ENCODE assay signal across 8 cellular contexts in genomic region chr17:40219073-40219860, GRCh38. TPM values are rescaled to one million over a fixed set of nuclear protein-coding genes. Genes with fewer than 3 reads are reported as not detected.
DNase-seq lines count a peak whose midpoint lies in the region; ATAC-seq and TF ChIP-seq lines count a peak whose summit lies in the region.

WIPF2 (plus strand) TSS chr17:40219304; CDS start chr17:40256460, 37,156 bp downstream.

- DNase-seq in AG09319 (ENCODE audit: extremely low read depth, low read depth) (peak; percentile 88), NCI-H460 (ENCODE audit: extremely low read depth, low read depth) (peak; percentile 97), cerebellum (ENCODE audit: low spot score) (peak; percentile 95), kidney epithelial cell (ENCODE audit: low read depth) (peak; percentile 79)
- peak; percentile 98 for DNase-seq in activated CD4-positive, CD25-positive, alpha-beta regulatory T cell treated with anti-CD3 and anti-CD28 coated beads, Interleukin-2, amount 50 U/mL, for 72 hours
- DNase-seq in stimulated activated CD4-positive, alpha-beta T cell treated with anti-CD3 and anti-CD28 coated beads, Interleukin-15, amount 100 ng/mL, for 48 hours (ENCODE audit: low read depth in 2 of 2): peak; percentile 96

- no peaks in the 10 kb centered on the region for H3K36me3 ChIP-seq in kidney epithelial cell (ENCODE audit: control insufficient read depth, insufficient read depth, low read length)

- ATAC-seq in GM19023 (IDR thresholded peaks at IDR 0.05; ENCODE audit: unreplicated experiment): peak; percentile 88
- peak; percentile 93 for ATAC-seq in HG03354 (IDR thresholded peaks at IDR 0.05; ENCODE audit: poor library complexity, severe bottlenecking, unreplicated experiment)

- peak within 1 kb of the TSS; percentile 60 for H3K4me3 ChIP-seq in kidney epithelial cell (ENCODE audit: low read depth, low read length)

- TF ChIP-seq CTCF in AG09319 (IDR thresholded peaks at IDR 0.05; ENCODE audit: low read depth, low read length) (peak; percentile 68), kidney epithelial cell (IDR thresholded peaks at IDR 0.05; ENCODE audit: insufficient read depth, low read length, poor library complexity, severe bottlenecking) (peak; percentile 80)

- no peaks in the 10 kb centered on the region for H3K27me3 ChIP-seq in kidney epithelial cell (ENCODE audit: control insufficient read depth, insufficient read depth, low read length)

RNA-seq across cellular contexts. Expression of gene WIPF2, which starts in this region (rescaled TPM):
- total RNA-seq in NCI-H460 (2014; rRNA removed; shearing (Covaris generic)): 12.7 and 14.2 TPM in 2 replicates
- 5.8 and 6.5 TPM in 2 replicates for polyA plus RNA-seq in NCI-H460 (2014; cell fraction: nucleus; rRNA removed)
- total RNA-seq in cerebellum (14.3 TPM), kidney epithelial cell (12.6 and 13.9 TPM in 2 replicates)

Comparison
In these comparisons a context has a peak if more than half of its experiments do, and no peak if none do; other contexts are left out.
1. Peak in every context shown above with its lines: DNase-seq, ATAC-seq and H3K4me3 ChIP-seq.